13 cellular contexts compared by ENCODE assay signal in the genomic region with DNA sequence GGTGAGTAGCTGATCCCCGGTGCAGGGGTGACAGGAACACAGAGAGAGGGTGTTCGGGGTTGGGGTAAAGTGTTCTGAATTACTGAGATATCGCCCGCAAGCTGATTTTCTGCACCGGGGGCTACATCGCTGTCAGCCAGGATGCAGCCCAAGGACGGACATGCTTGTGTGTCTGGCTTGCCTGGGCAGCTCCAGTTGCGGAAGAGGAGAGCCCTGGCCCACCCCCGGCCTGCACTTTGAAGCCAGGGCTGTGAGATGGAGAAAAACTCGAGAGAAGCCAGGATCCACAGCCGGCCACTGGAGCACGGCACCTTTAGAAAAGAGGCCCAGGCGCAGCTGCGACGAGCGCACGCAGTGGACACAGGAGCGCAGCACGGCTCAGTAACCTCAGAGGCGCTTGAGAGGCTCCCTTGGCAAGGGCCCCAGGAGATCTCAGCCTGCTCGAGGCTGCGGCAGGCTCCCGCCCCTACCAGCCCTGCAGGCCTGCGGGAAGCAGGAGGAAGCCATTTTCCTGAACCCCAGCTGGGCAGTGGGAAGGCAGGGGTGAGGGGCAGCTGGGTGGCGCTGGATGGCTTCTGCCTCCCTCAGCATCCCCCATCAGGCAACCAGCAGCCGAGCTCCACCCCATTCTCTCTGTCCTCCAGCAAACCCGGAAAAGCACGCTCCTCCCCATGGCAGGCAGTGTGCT. TPM values are rescaled to one million over a fixed set of nuclear protein-coding genes. Genes with fewer than 3 reads are reported as not detected.
DNase-seq lines count a peak whose midpoint lies in the region; ATAC-seq and TF ChIP-seq lines count a peak whose summit lies in the region.
"Had no signal": no experiment of that assay in that cellular context is flagged by ENCODE, and none has a peak within 500 bp of the region (broad histone marks: within the 10 kb centered on the region; RNA-seq: fewer than 3 reads in every experiment).

No MANE protein-coding gene starts in this region.

- no peak overlapping the region for H3K4me3 Mint-ChIP-seq in nephron

- ATAC-seq in HG03469 (IDR thresholded peaks at IDR 0.05; ENCODE audit: unreplicated experiment) (no peak), HG03521 (IDR thresholded peaks at IDR 0.05; ENCODE audit: unreplicated experiment) (no peak)
- ATAC-seq: GM12878 had no signal

- no peaks in the 10 kb centered on the region for H3K9me3 ChIP-seq in BE2C
- H3K9me3 ChIP-seq: uterus had no signal

- peak overlapping the region; percentile 97 to 99 (median 98) for H3K27ac Mint-ChIP-seq in nephron

- H3K4me1 Mint-ChIP-seq in nephron = peaks cover 56% of the 10 kb centered on the region

- no peaks in the 10 kb centered on the region for H3K36me3 Mint-ChIP-seq in nephron (ENCODE audit: low read depth)

- DNase-seq in BE2C (peak; percentile 62), NCI-H1092 (lab: John Stamatoyannopoulos, UW) (peak; percentile 85), dorsolateral prefrontal cortex (peak in 1 of 10 donors; percentile 40), COLO668 (lab: John Stamatoyannopoulos, UW; ENCODE audit: unreplicated experiment) (no peak)
- no peak for DNase-seq in activated effector memory CD4-positive, alpha-beta T cell treated with Interleukin-2 at 50 U/mL for 16 hours
- DNase-seq: activated CD4-positive, alpha-beta T cell treated with anti-CD3 and anti-CD28 coated beads, Interleukin-2, amount 50 U/mL, for 48 hours; NCI-H69; uterus had no signal

- H3K27me3 ChIP-seq in BE2C (no peaks in the 10 kb centered on the region), dorsolateral prefrontal cortex (no peaks in the 10 kb centered on the region)
- H3K27me3 ChIP-seq: uterus had no signal

- no peak overlapping the region for H3K4me3 ChIP-seq in BE2C (ENCODE audit: low read depth, low read length)
- H3K4me3 ChIP-seq in dorsolateral prefrontal cortex = peak overlapping the region in 2 of 59 donors; percentile 8 to 26
- H3K4me3 ChIP-seq: GM12878, uterus had no signal

- TF ChIP-seq CTCF in BE2C (IDR thresholded peaks at IDR 0.05; ENCODE audit: low read depth, low read length) = no peak
- TF ChIP-seq CTCF in dorsolateral prefrontal cortex (IDR thresholded peaks at IDR 0.05 in 54 of 56, conservative IDR thresholded peaks at IDR 0.05 in 2 of 56; ENCODE audit: low read depth in 1 of 56, partially characterized antibody in 56 of 56) = peak in 2 of 56 donors; percentile 10 to 11
- no peak for TF ChIP-seq CTCF in nephron (IDR thresholded peaks at IDR 0.05; ENCODE audit: unreplicated experiment in 3 of 3)

- no peaks in the 10 kb centered on the region for H3K9me3 Mint-ChIP-seq in nephron

- H3K27ac ChIP-seq in dorsolateral prefrontal cortex = peak overlapping the region in 48 of 59 donors; percentile 17 to 83 (median 66)
- H3K27ac ChIP-seq: uterus had no signal

- H3K4me1 ChIP-seq in BE2C = peaks cover 18% of the 10 kb centered on the region
- H3K4me1 ChIP-seq: uterus had no signal

- intact Hi-C loops in dorsolateral prefrontal cortex (cut with DNase I) = no loop called here

- H3K36me3 ChIP-seq in BE2C = no peaks in the 10 kb centered on the region
- H3K36me3 ChIP-seq: uterus had no signal

- H3K27me3 Mint-ChIP-seq in nephron (ENCODE audit: low read depth) = no peaks in the 10 kb centered on the region

RNA-seq across cellular contexts. Expression of a gene that starts 59.2 kb away (rescaled TPM):
- not detected for polyA plus RNA-seq in BE2C (2012; ENCODE audit: insufficient read depth, insufficient read length, low read depth)
- total RNA-seq in dorsolateral prefrontal cortex = 1 to 10 TPM in 55 of 120 experiments, under 1 TPM in 47, not detected in 18; 0.18 to 3.1 (median 1.0) TPM
- total RNA-seq: GM12878, pulmonary artery endothelial cell had no signal
- polyA plus RNA-seq: GM12878 had no signal

Comparison
In these comparisons a context has a peak if more than half of its experiments do, and no peak if none do; other contexts are left out.
1. DNase-seq: peak in BE2C (single experiment) and NCI-H1092 (single experiment); none in activated effector memory CD4-positive, alpha-beta T cell treated with Interleukin-2 at 50 U/mL for 16 hours (single experiment) and COLO668 (single experiment).